ENCODE assay signal across 12 cellular contexts in genomic region chrX:133783273-133783672, GRCh38.
DNase-seq lines count a peak whose midpoint lies in the region; ATAC-seq and TF ChIP-seq lines count a peak whose summit lies in the region.
"Had no signal": no experiment of that assay in that cellular context is flagged by ENCODE, and none has a peak within 500 bp of the region (broad histone marks: within the 10 kb centered on the region; RNA-seq: fewer than 3 reads in every experiment).

No MANE protein-coding gene starts in this region.

- H3K27me3 ChIP-seq in GM06990 (replicated peaks; ENCODE audit: control insufficient read depth, insufficient read depth, low read length) (no peaks in the 10 kb centered on the region; the same call in 1 of the 2 replicates), H7 (ENCODE audit: control insufficient read depth, insufficient read depth, low read length) (no peaks in the 10 kb centered on the region)

- no peak for TF ChIP-seq CTCF in GM06990 (IDR thresholded peaks at IDR 0.05; ENCODE audit: insufficient read depth, low read length, poor library complexity, severe bottlenecking)

- DNase-seq in GM06990 (ENCODE audit: extremely low read depth, insufficient read length), result peak; percentile 24
- DNase-seq in MV-4-11 (lab: John Stamatoyannopoulos, UW), result peak; percentile 13
- DNase-seq in H7, result no peak
- DNase-seq in stimulated activated naive CD4-positive, alpha-beta T cell treated with Interleukin-2 at 50 U/mL for 16 hours (lab: John Stamatoyannopoulos, UW), result no peak
- no peak for DNase-seq in iPS-NIHi11 (ENCODE audit: low spot score)
- DNase-seq in NCI-H1694 treated with DMSO at 0.1 percent for 48 hours (lab: John Stamatoyannopoulos, UW), result no peak
- DNase-seq: KG1; naive thymus-derived CD4-positive, alpha-beta T cell; NCI-H446 treated with DMSO at 0.1 percent for 48 hours; stimulated activated naive CD8-positive, alpha-beta T cell treated with anti-CD3 and anti-CD28 coated beads, Interleukin-15, Interleukin-2, amounts not matched to agents 100 U/mL and 50 U/mL, for 24 hours had no signal

- ATAC-seq in GM19372 (IDR thresholded peaks at IDR 0.05; ENCODE audit: low read depth, unreplicated experiment) (peak; percentile 82), HG02678 (IDR thresholded peaks at IDR 0.05; ENCODE audit: unreplicated experiment) (peak; percentile 89)
- ATAC-seq: naive thymus-derived CD4-positive, alpha-beta T cell; stimulated activated naive CD8-positive, alpha-beta T cell treated with anti-CD3 and anti-CD28 coated beads, Interleukin-15, Interleukin-2, amounts not matched to agents 100 U/mL and 50 U/mL, for 24 hours had no signal

- H3K4me3 ChIP-seq in GM06990 (replicated peaks; ENCODE audit: low read depth, low read length) (no peak overlapping the region), H7 (ENCODE audit: insufficient read depth, low read depth, low read length) (no peak overlapping the region)

- H3K36me3 ChIP-seq in GM06990 (ENCODE audit: control insufficient read depth, insufficient read depth, low read length), result no peaks in the 10 kb centered on the region
- no peaks in the 10 kb centered on the region for H3K36me3 ChIP-seq in H7 (replicated peaks; ENCODE audit: control insufficient read depth, insufficient read depth, low read length)

Comparison
In these comparisons a context has a peak if more than half of its experiments do, and no peak if none do; other contexts are left out.
1. DNase-seq: peak in GM06990 (single experiment) and MV-4-11 (single experiment); none in H7 (single experiment), stimulated activated naive CD4-positive, alpha-beta T cell treated with Interleukin-2 at 50 U/mL for 16 hours (single experiment), iPS-NIHi11 (single experiment) and NCI-H1694 treated with DMSO at 0.1 percent for 48 hours (single experiment).